ENCODE assay signal across 13 cellular contexts in the genomic region with DNA sequence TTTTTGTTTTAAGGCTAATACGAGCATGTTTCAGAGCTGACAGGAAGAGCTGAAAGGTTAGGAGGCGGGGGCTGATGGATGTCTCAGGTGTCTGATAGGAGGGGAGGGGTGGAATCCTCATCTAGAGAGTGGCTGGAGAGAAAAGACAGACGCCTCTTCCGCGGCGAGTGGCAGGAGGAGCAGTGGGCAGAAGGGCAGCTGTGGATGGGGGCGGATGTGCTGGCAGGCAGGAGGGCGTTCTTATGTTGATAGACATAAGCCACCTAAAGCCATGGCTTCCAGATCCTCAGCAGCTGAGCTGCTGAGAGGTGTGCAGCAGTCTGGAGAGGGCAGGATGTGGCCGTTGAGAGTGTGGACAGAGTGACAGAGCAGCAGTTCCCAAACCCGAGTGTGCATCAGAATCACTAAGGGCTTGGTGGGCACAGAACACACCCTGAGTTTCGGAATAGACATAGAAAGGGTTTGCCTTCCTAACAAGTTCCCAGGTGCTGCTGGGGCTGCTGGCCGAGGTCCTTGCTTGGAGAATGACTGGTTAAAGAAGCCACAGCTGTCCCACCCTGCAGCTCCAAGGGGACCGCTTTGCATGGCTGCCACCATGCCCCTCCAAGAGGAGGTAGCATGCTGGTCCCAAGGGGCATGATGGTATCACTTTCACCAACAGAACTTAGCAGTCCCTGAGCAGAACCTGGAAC.
DNase-seq lines count a peak whose midpoint lies in the region; ATAC-seq lines count a peak whose summit lies in the region.
"Had no signal": no experiment of that assay in that cellular context is flagged by ENCODE, and none has a peak within 500 bp of the region (broad histone marks: within the 10 kb centered on the region; RNA-seq: fewer than 3 reads in every experiment).

No MANE protein-coding gene starts in this region.

- peak overlapping the region; percentile 1 for H3K4me3 Mint-ChIP-seq in activated naive CD4-positive, alpha-beta T cell treated with anti-CD3 and anti-CD28 coated beads, Interleukin-2, amount 50 U/mL, for 24 hours
- no peak overlapping the region for H3K4me3 Mint-ChIP-seq in dendritic cell treated with granulocyte-macrophage colony-stimulating factor and Interleukin-4, amounts not matched to agents 40 ng/mL and 50 ng/mL, for 4 days
- no peak overlapping the region for H3K4me3 Mint-ChIP-seq in stimulated activated memory B cell treated with anti-CD40 and anti-IgM and Interleukin-4, amounts not matched to agents 10 μg/mL and 1 μg/mL and 100 μg/mL, for 72 hours

- DNase-seq in activated naive CD4-positive, alpha-beta T cell treated with Interleukin-2 at 50 U/mL for 16 hours: no peak
- DNase-seq in NCI-H2227 (lab: John Stamatoyannopoulos, UW; ENCODE audit: unreplicated experiment) (peak; percentile 85), CD1c-positive myeloid dendritic cell (ENCODE audit: extremely low spot score) (no peak)
- DNase-seq in central memory CD4-positive, alpha-beta T cell: no peak
- DNase-seq: activated CD4-positive, alpha-beta T cell treated with anti-CD3 and anti-CD28 coated beads for 1 hour; mesenchymal stem cell; NCI-H2171 treated with DMSO at 0.1 percent for 48 hours; trophoblast cell had no signal

- no peaks in the 10 kb centered on the region for H3K9me3 Mint-ChIP-seq in activated naive CD4-positive, alpha-beta T cell treated with anti-CD3 and anti-CD28 coated beads, Interleukin-2, amount 50 U/mL, for 24 hours
- no peaks in the 10 kb centered on the region for H3K9me3 Mint-ChIP-seq in dendritic cell treated with granulocyte-macrophage colony-stimulating factor and Interleukin-4, amounts not matched to agents 40 ng/mL and 50 ng/mL, for 4 days
- no peaks in the 10 kb centered on the region for H3K9me3 Mint-ChIP-seq in stimulated activated memory B cell treated with anti-CD40 and anti-IgM and Interleukin-4, amounts not matched to agents 10 μg/mL and 1 μg/mL and 100 μg/mL, for 72 hours

- no peak for ATAC-seq in stimulated activated memory B cell treated with anti-CD40 and anti-IgM and Interleukin-4, amounts not matched to agents 10 μg/mL and 1 μg/mL and 100 μg/mL, for 72 hours
- no peak for ATAC-seq in HG03175 (IDR thresholded peaks at IDR 0.05; ENCODE audit: unreplicated experiment)
- ATAC-seq: SK-N-SH treated with all-trans-retinoic acid at 6 μM for 48 hours had no signal

- peak overlapping the region; percentile 76 for H3K27ac Mint-ChIP-seq in activated naive CD4-positive, alpha-beta T cell treated with anti-CD3 and anti-CD28 coated beads, Interleukin-2, amount 50 U/mL, for 24 hours
- H3K27ac Mint-ChIP-seq in dendritic cell treated with granulocyte-macrophage colony-stimulating factor and Interleukin-4, amounts not matched to agents 40 ng/mL and 50 ng/mL, for 4 days: peak overlapping the region; percentile 2
- H3K27ac Mint-ChIP-seq in stimulated activated memory B cell treated with anti-CD40 and anti-IgM and Interleukin-4, amounts not matched to agents 10 μg/mL and 1 μg/mL and 100 μg/mL, for 72 hours: peak overlapping the region; percentile 5

- no peaks in the 10 kb centered on the region for H3K36me3 Mint-ChIP-seq in activated naive CD4-positive, alpha-beta T cell treated with anti-CD3 and anti-CD28 coated beads, Interleukin-2, amount 50 U/mL, for 24 hours
- H3K36me3 Mint-ChIP-seq in dendritic cell treated with granulocyte-macrophage colony-stimulating factor and Interleukin-4, amounts not matched to agents 40 ng/mL and 50 ng/mL, for 4 days (ENCODE audit: low read depth): peaks cover 6% of the 10 kb centered on the region
- no peaks in the 10 kb centered on the region for H3K36me3 Mint-ChIP-seq in stimulated activated memory B cell treated with anti-CD40 and anti-IgM and Interleukin-4, amounts not matched to agents 10 μg/mL and 1 μg/mL and 100 μg/mL, for 72 hours

- intact Hi-C loops in dendritic cell treated with granulocyte-macrophage colony-stimulating factor and Interleukin-4, amounts not matched to agents 40 ng/mL and 50 ng/mL, for 4 days (cut with micrococcal nuclease): no loop called here

- H3K27me3 Mint-ChIP-seq in activated naive CD4-positive, alpha-beta T cell treated with anti-CD3 and anti-CD28 coated beads, Interleukin-2, amount 50 U/mL, for 24 hours: peaks cover 5% of the 10 kb centered on the region
- peaks cover 51% of the 10 kb centered on the region for H3K27me3 Mint-ChIP-seq in dendritic cell treated with granulocyte-macrophage colony-stimulating factor and Interleukin-4, amounts not matched to agents 40 ng/mL and 50 ng/mL, for 4 days
- peaks cover 27% of the 10 kb centered on the region for H3K27me3 Mint-ChIP-seq in stimulated activated memory B cell treated with anti-CD40 and anti-IgM and Interleukin-4, amounts not matched to agents 10 μg/mL and 1 μg/mL and 100 μg/mL, for 72 hours

- H3K4me1 Mint-ChIP-seq in activated naive CD4-positive, alpha-beta T cell treated with anti-CD3 and anti-CD28 coated beads, Interleukin-2, amount 50 U/mL, for 24 hours: peaks cover 44% of the 10 kb centered on the region
- peaks cover 25% of the 10 kb centered on the region for H3K4me1 Mint-ChIP-seq in dendritic cell treated with granulocyte-macrophage colony-stimulating factor and Interleukin-4, amounts not matched to agents 40 ng/mL and 50 ng/mL, for 4 days (ENCODE audit: low read depth)
- peaks cover 46% of the 10 kb centered on the region for H3K4me1 Mint-ChIP-seq in stimulated activated memory B cell treated with anti-CD40 and anti-IgM and Interleukin-4, amounts not matched to agents 10 μg/mL and 1 μg/mL and 100 μg/mL, for 72 hours

Comparison
In these comparisons a context has a peak if more than half of its experiments do, and no peak if none do; other contexts are left out.
1. H3K27ac Mint-ChIP-seq: peak in every context shown above with its lines; median percentile 76 in activated naive CD4-positive, alpha-beta T cell treated with anti-CD3 and anti-CD28 coated beads, Interleukin-2, amount 50 U/mL, for 24 hours; 5 in stimulated activated memory B cell treated with anti-CD40 and anti-IgM and Interleukin-4, amounts not matched to agents 10 μg/mL and 1 μg/mL and 100 μg/mL, for 72 hours; 2 in dendritic cell treated with granulocyte-macrophage colony-stimulating factor and Interleukin-4, amounts not matched to agents 40 ng/mL and 50 ng/mL, for 4 days.